1 cellular context compared by ENCODE assay signal in the genomic region with DNA sequence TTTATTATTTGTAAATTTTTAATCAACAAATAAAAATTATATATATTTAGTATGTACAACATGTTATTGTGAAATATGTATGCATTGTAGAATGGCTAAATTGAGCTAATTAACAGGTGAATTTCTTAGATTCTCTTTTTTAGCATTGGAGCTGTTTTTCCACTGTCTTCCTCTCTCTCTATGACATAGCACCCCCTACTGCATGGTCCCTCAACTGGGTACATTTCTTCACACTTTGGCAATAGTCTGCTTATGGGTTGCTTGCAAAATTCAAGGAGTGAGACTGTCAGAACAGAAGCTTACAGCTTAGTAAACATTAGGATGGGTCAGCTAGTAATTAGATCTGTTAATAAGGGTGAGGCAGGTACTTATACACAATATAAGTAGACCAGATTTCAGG.
TF ChIP-seq lines count a peak whose summit lies in the region.

No MANE protein-coding gene starts in this region.

TF ChIP-seq in SK-N-SH treated with all-trans-retinoic acid at 6 μM for 48 hours, 23 proteins besides CTCF, POLR2A, EP300 and RAD21 (continued from another document):
- TF ChIP-seq ZNF565 (CRISPR knock-in tag; conservative IDR thresholded peaks at IDR 0.05; ENCODE audit: low read depth), result no peak
- TF ChIP-seq, protein P1, sequence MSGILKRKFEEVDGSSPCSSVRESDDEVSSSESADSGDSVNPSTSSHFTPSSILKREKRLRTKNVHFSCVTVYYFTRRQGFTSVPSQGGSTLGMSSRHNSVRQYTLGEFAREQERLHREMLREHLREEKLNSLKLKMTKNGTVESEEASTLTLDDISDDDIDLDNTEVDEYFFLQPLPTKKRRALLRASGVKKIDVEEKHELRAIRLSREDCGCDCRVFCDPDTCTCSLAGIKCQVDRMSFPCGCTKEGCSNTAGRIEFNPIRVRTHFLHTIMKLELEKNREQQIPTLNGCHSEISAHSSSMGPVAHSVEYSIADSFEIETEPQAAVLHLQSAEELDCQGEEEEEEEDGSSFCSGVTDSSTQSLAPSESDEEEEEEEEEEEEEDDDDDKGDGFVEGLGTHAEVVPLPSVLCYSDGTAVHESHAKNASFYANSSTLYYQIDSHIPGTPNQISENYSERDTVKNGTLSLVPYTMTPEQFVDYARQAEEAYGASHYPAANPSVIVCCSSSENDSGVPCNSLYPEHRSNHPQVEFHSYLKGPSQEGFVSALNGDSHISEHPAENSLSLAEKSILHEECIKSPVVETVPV (CRISPR knock-in tag; IDR thresholded peaks at IDR 0.05), result no peak
- no peak for TF ChIP-seq SNAI2 (CRISPR knock-in tag; IDR thresholded peaks at IDR 0.05)
- TF ChIP-seq ZFP30 (CRISPR knock-in tag; IDR thresholded peaks at IDR 0.05), result no peak
- TF ChIP-seq ESRRG (CRISPR knock-in tag; IDR thresholded peaks at IDR 0.05), result no peak
- TF ChIP-seq ARNTL (CRISPR knock-in tag; IDR thresholded peaks at IDR 0.05; ENCODE audit: borderline replicate concordance, low read depth), result no peak
TF ChIP-seq in SK-N-SH treated with all-trans-retinoic acid at 6 μM for 48 hours: peak in this region for 0.
